In the genomic region with DNA sequence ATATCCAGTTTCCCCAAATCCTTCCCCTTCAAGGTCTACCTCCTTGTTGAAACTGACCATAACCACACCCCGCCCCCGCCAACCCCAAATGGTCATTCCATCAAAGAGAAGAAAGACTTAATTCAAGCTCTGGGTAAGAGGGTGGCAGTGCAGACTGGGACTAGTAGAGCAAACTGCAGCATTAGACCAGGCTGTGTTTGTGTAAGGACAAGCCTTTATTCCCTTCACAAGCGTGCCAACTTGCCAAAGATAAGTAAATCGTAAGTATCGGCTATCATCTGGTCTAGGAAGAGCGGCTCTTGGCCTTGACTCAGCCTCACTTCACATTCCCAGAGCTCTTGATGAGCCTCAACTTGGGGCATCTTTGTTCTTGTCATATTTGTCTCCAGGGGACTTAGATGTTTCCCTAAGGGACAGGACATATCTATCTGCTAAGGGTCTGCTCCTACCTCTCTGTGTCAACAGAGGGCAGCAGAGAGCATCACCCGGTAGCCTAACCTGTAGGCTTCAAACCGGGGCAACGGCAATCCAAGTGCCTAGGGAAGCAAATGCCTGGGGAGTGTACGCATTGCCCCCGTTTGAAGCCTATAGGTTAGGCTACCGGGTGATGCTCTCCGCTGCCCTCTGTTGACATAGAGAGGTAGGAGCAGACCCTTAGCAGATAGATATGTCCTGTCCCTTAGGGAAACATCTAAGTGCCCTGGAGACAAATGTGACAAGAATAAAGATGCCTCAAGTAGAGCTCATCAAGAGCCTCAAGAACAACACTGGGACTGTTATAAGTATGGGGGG, we compare ENCODE assay signal across 8 cellular contexts. TPM values are rescaled to one million over a fixed set of nuclear protein-coding genes. Genes with fewer than 3 reads are reported as not detected.
A peak's percentile ranks its signal among the peaks of the same experiment; 100 is the strongest.
DNase-seq lines count a peak whose midpoint lies in the region; ATAC-seq and TF ChIP-seq lines count a peak whose summit lies in the region.

No MANE protein-coding gene starts in this region.

- intact Hi-C loops in activated CD8-positive, alpha-beta T cell treated with anti-CD3 and anti-CD28 coated beads for 36 hours (cut with micrococcal nuclease) = loop anchor here (10.0 kb wide), 1 partner anchor 221 kb away; no protein-coding TSS in a partner anchor
- intact Hi-C loops in stomach (cut with DNase I; ENCODE audit: low total_unique reads) = no loop called here

- peak overlapping the region in 1 of 5 donors; percentile 52 for H3K27ac ChIP-seq in stomach

- H3K36me3 ChIP-seq in stomach = no peaks in the 10 kb centered on the region

- peak; percentile 99 for ATAC-seq in GM21447 (IDR thresholded peaks at IDR 0.05; ENCODE audit: unreplicated experiment)
- peak; percentile 100 for ATAC-seq in activated CD8-positive, alpha-beta T cell treated with anti-CD3 and anti-CD28 coated beads for 36 hours
- ATAC-seq in natural killer cell treated with Interleukin-12 subunit alpha and Interleukin-12 subunit beta and Interleukin-15 and Interleukin-18, amount 100 ng/mL, for 72 hours = peak; percentile 92 to 93

- H3K4me3 ChIP-seq in epithelial cell of esophagus (ENCODE audit: low read length) (no peak overlapping the region), stomach (no peak overlapping the region)

- CTCF ChIA-PET in activated CD8-positive, alpha-beta T cell treated with anti-CD3 and anti-CD28 coated beads for 36 hours (lab: Charles Lee) = interaction anchor here (0.6 to 1.8 kb wide), 12 partner anchors 10 to 259 kb away, joined by 3 to 6 read pairs (median 4); a partner anchor contains a TSS

- H3K9me3 ChIP-seq in stomach = no peaks in the 10 kb centered on the region

- POLR2A ChIA-PET in activated CD8-positive, alpha-beta T cell treated with anti-CD3 and anti-CD28 coated beads for 36 hours (lab: Charles Lee) = no interaction called here

- peak; percentile 85 for DNase-seq in DMS153 (lab: John Stamatoyannopoulos, UW)
- peak; percentile 27 for DNase-seq in HS-27A (ENCODE audit: low read depth)
- peak; percentile 100 for DNase-seq in NCI-H82 (lab: John Stamatoyannopoulos, UW)
- DNase-seq in activated CD8-positive, alpha-beta T cell treated with anti-CD3 and anti-CD28 coated beads for 36 hours = peak; percentile 89
- peak; percentile 86 for DNase-seq in epithelial cell of esophagus (ENCODE audit: low read depth)
- peak; percentile 76 for DNase-seq in natural killer cell treated with Interleukin-12 subunit alpha and Interleukin-12 subunit beta and Interleukin-15 and Interleukin-18, amount 100 ng/mL, for 72 hours (ENCODE audit: low spot score)
- DNase-seq in stomach = peak; percentile 79

- H3K4me1 Mint-ChIP-seq in activated CD8-positive, alpha-beta T cell treated with anti-CD3 and anti-CD28 coated beads for 36 hours (ENCODE audit: low read depth) = no peaks in the 10 kb centered on the region
- H3K4me1 Mint-ChIP-seq in natural killer cell treated with Interleukin-12 subunit alpha and Interleukin-12 subunit beta and Interleukin-15 and Interleukin-18, amount 100 ng/mL, for 72 hours (ENCODE audit: low read depth in 2 of 2) = no peaks in the 10 kb centered on the region

- H3K27ac Mint-ChIP-seq in activated CD8-positive, alpha-beta T cell treated with anti-CD3 and anti-CD28 coated beads for 36 hours = no peak overlapping the region
- no peak overlapping the region for H3K27ac Mint-ChIP-seq in natural killer cell treated with Interleukin-12 subunit alpha and Interleukin-12 subunit beta and Interleukin-15 and Interleukin-18, amount 100 ng/mL, for 72 hours

- no peak overlapping the region for H3K4me3 Mint-ChIP-seq in activated CD8-positive, alpha-beta T cell treated with anti-CD3 and anti-CD28 coated beads for 36 hours
- no peak overlapping the region for H3K4me3 Mint-ChIP-seq in natural killer cell treated with Interleukin-12 subunit alpha and Interleukin-12 subunit beta and Interleukin-15 and Interleukin-18, amount 100 ng/mL, for 72 hours

- no peaks in the 10 kb centered on the region for H3K27me3 ChIP-seq in stomach

- TF ChIP-seq CTCF in activated CD8-positive, alpha-beta T cell treated with anti-CD3 and anti-CD28 coated beads for 36 hours (IDR thresholded peaks at IDR 0.05) = peak; percentile 56
- TF ChIP-seq CTCF in epithelial cell of esophagus (IDR thresholded peaks at IDR 0.05; ENCODE audit: insufficient read depth, low read depth, low read length, missing control alignments) = peak; percentile 81
- peak in 4 of 7 experiments; percentile 46 to 55 (median 52) for TF ChIP-seq CTCF in stomach (IDR thresholded peaks at IDR 0.05)

- no peaks in the 10 kb centered on the region for H3K36me3 Mint-ChIP-seq in activated CD8-positive, alpha-beta T cell treated with anti-CD3 and anti-CD28 coated beads for 36 hours (ENCODE audit: low read depth)
- no peaks in the 10 kb centered on the region for H3K36me3 Mint-ChIP-seq in natural killer cell treated with Interleukin-12 subunit alpha and Interleukin-12 subunit beta and Interleukin-15 and Interleukin-18, amount 100 ng/mL, for 72 hours

- WGBS in stomach, 5 donors = 26 to 43% (median 34%) methylated on average over 13 of the region's 13 CpGs

- peaks cover 0 to 12% (median 7%) of the 10 kb centered on the region in 4 donors for H3K4me1 ChIP-seq in stomach

- peaks cover 28% of the 10 kb centered on the region for H3K27me3 Mint-ChIP-seq in activated CD8-positive, alpha-beta T cell treated with anti-CD3 and anti-CD28 coated beads for 36 hours
- peaks cover 10 to 19% of the 10 kb centered on the region in 2 donors for H3K27me3 Mint-ChIP-seq in natural killer cell treated with Interleukin-12 subunit alpha and Interleukin-12 subunit beta and Interleukin-15 and Interleukin-18, amount 100 ng/mL, for 72 hours

- no peak for TF ChIP-seq EP300 in stomach (IDR thresholded peaks at IDR 0.05)

- TF ChIP-seq POLR2A in stomach (IDR thresholded peaks at IDR 0.05) = no peak

- no peaks in the 10 kb centered on the region for H3K9me3 Mint-ChIP-seq in activated CD8-positive, alpha-beta T cell treated with anti-CD3 and anti-CD28 coated beads for 36 hours
- H3K9me3 Mint-ChIP-seq in natural killer cell treated with Interleukin-12 subunit alpha and Interleukin-12 subunit beta and Interleukin-15 and Interleukin-18, amount 100 ng/mL, for 72 hours = no peaks in the 10 kb centered on the region

RNA-seq across cellular contexts. Expression of a gene that starts 8.9 kb away (rescaled TPM):
- 10 to 100 TPM in 1 of 2 experiments, 1 to 10 TPM in 1; 8.9 to 10.2 TPM for total RNA-seq in activated CD8-positive, alpha-beta T cell treated with anti-CD3 and anti-CD28 coated beads for 36 hours
- total RNA-seq in natural killer cell treated with Interleukin-12 subunit alpha and Interleukin-12 subunit beta and Interleukin-15 and Interleukin-18, amount 100 ng/mL, for 72 hours = 10 to 100 TPM; 10.1 to 15.4 TPM
- total RNA-seq in stomach = 100 to 1,000 TPM in 1 of 5 donors, 10 to 100 TPM in 4; 11.7 to 315 (median 28.7) TPM
- 10 to 100 TPM; 22.8 to 43.5 (median 33.3) TPM for polyA plus RNA-seq in stomach

Comparison
In these comparisons a context has a peak if more than half of its experiments do, and no peak if none do; other contexts are left out.
1. DNase-seq: peak in every context shown above with its lines; median percentile 100 in NCI-H82; 89 in activated CD8-positive, alpha-beta T cell treated with anti-CD3 and anti-CD28 coated beads for 36 hours; 86 in epithelial cell of esophagus; 85 in DMS153; 79 in stomach; 76 in natural killer cell treated with Interleukin-12 subunit alpha and Interleukin-12 subunit beta and Interleukin-15 and Interleukin-18, amount 100 ng/mL, for 72 hours; 27 in HS-27A.